Comparison of ENCODE assay signal across 9 cellular contexts in genomic region chr1:213986925-213987250, GRCh38. TPM values are rescaled to one million over a fixed set of nuclear protein-coding genes. Genes with fewer than 3 reads are reported as not detected.
A peak's percentile ranks its signal among the peaks of the same experiment; 100 is the strongest.
DNase-seq lines count a peak whose midpoint lies in the region; ATAC-seq and TF ChIP-seq lines count a peak whose summit lies in the region.
"Had no signal": no experiment of that assay in that cellular context is flagged by ENCODE, and none has a peak within 500 bp of the region (broad histone marks: within the 10 kb centered on the region; RNA-seq: fewer than 3 reads in every experiment).

No MANE protein-coding gene starts in this region.

- DNase-seq in SK-N-MC (ENCODE audit: low read depth, low spot score) (no peak), DMS153 (lab: John Stamatoyannopoulos, UW) (no peak), T1000 (lab: John Stamatoyannopoulos, UW) (no peak)
- DNase-seq: activated naive CD4-positive, alpha-beta T cell; foreskin melanocyte had no signal

- no peaks in the 10 kb centered on the region for H3K36me3 ChIP-seq in HEK293 (ENCODE audit: control insufficient read depth in 2 of 2, insufficient read depth in 1 of 2, low read length in 2 of 2)
- H3K36me3 ChIP-seq in SK-N-MC (ENCODE audit: insufficient read depth, low read length), result no peaks in the 10 kb centered on the region
- no peaks in the 10 kb centered on the region for H3K36me3 ChIP-seq in iPS-18a (ENCODE audit: control insufficient read depth, low read depth, low read length)
- H3K36me3 ChIP-seq in skeletal muscle satellite cell (ENCODE audit: insufficient read depth, low read length), result no peaks in the 10 kb centered on the region

- TF ChIP-seq CTCF in HEK293 (tag by site-specific recombination; IDR thresholded peaks at IDR 0.05), result no peak

- peaks cover 79% of the 10 kb centered on the region for H3K27me3 ChIP-seq in iPS-18a (ENCODE audit: control insufficient read depth, insufficient read depth, low read length)
- peaks cover 58% of the 10 kb centered on the region for H3K27me3 ChIP-seq in skeletal muscle satellite cell (ENCODE audit: control insufficient read depth, insufficient read depth, low read length)

- peak overlapping the region; percentile 68 for H3K4me3 ChIP-seq in HEK293 (ENCODE audit: low read depth, low read length)
- peak overlapping the region; percentile 79; the same call in 1 of the 2 replicates for H3K4me3 ChIP-seq in SK-N-MC
- peak overlapping the region; percentile 76 for H3K4me3 ChIP-seq in iPS-18a (ENCODE audit: low read length)
- peak overlapping the region; percentile 80 for H3K4me3 ChIP-seq in skeletal muscle satellite cell (ENCODE audit: low read length)

- no peak for ATAC-seq in GM18868 (IDR thresholded peaks at IDR 0.05; ENCODE audit: unreplicated experiment)

- CTCF ChIA-PET in HEK293 (lab: Yijun Ruan, JAX), result no interaction called here

- H3K4me1 ChIP-seq in HEK293 (ENCODE audit: control insufficient read depth, insufficient read depth, low read length) (peaks cover 39% of the 10 kb centered on the region), iPS-18a (ENCODE audit: control insufficient read depth, low read depth, low read length) (peaks cover 44% of the 10 kb centered on the region), skeletal muscle satellite cell (ENCODE audit: control insufficient read depth, insufficient read depth, low read length) (peaks cover 24% of the 10 kb centered on the region)

- H3K27ac ChIP-seq in HEK293 (ENCODE audit: extremely low read depth, low read depth, low read length) (no peak overlapping the region), SK-N-MC (no peak overlapping the region), iPS-18a (ENCODE audit: low read length) (no peak overlapping the region)

- no peaks in the 10 kb centered on the region for H3K9me3 ChIP-seq in HEK293 (ENCODE audit: control insufficient read depth, insufficient read depth, low read depth, low read length)
- H3K9me3 ChIP-seq in SK-N-MC (ENCODE audit: low read depth, low read length), result no peaks in the 10 kb centered on the region
- no peaks in the 10 kb centered on the region for H3K9me3 ChIP-seq in iPS-18a (ENCODE audit: control insufficient read depth, low read depth, low read length)
- H3K9me3 ChIP-seq in skeletal muscle satellite cell (replicated peaks; ENCODE audit: low read length), result no peaks in the 10 kb centered on the region

- POLR2A ChIA-PET in HEK293 (lab: Yijun Ruan, JAX), result interaction anchor here (0.6 to 1.7 kb wide), 2 partner anchors 9 to 134 kb away, joined by 6 to 8 read pairs; no protein-coding TSS in a partner anchor

- H3K9ac ChIP-seq in SK-N-MC (ENCODE audit: insufficient read length) (no peak overlapping the region), iPS-18a (ENCODE audit: low read length) (no peak overlapping the region), skeletal muscle satellite cell (ENCODE audit: low read depth, low read length) (peak overlapping the region; percentile 68)

- H3K4me2 ChIP-seq in skeletal muscle satellite cell (ENCODE audit: low read length), result peak overlapping the region; percentile 94

TF ChIP-seq in HEK293, 187 proteins besides CTCF, POLR2A, EP300 and RAD21:
- no peak for TF ChIP-seq ZNF354C (tag by site-specific recombination; IDR thresholded peaks at IDR 0.05; ENCODE audit: borderline replicate concordance, low read depth)
- 0 out of 2 replicates have a peak, but pooled peaks have one; percentile 28 for TF ChIP-seq ZNF335 (tag by site-specific recombination; conservative IDR thresholded peaks at IDR 0.05)

RNA-seq across cellular contexts. Expression of gene PROX1, which starts 0.9 kb away (rescaled TPM):
- 0.22 and 0.25 TPM in 2 replicates for total RNA-seq in skeletal muscle satellite cell (2012; rRNA removed)
